Comparison of ENCODE assay signal across 26 cellular contexts in the genomic region with DNA sequence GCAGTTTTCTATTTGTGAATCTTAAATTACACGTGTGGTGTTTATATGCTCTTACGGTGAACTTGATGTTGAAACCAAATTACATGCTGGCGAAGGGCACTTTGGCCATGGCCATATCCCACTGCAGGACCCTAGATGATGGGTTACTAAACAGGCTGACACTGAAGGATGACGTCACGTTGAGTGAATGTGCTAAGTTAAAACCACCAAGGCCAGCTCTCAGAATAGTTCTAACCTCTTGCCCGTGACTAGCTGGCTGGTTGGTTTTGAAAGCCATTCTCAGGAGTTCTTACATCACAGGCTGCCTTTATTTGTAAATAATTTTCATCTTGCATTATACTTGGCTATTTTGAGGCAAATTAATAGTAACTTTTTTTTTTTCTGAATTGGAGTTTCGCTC. TPM values are rescaled to one million over a fixed set of nuclear protein-coding genes. Genes with fewer than 3 reads are reported as not detected.
DNase-seq lines count a peak whose midpoint lies in the region; ATAC-seq lines count a peak whose summit lies in the region.
"Had no signal": no experiment of that assay in that cellular context is flagged by ENCODE, and none has a peak within 500 bp of the region (broad histone marks: within the 10 kb centered on the region; RNA-seq: fewer than 3 reads in every experiment).

No MANE protein-coding gene starts in this region.

- H3K9me3 Mint-ChIP-seq in activated T-cell treated with anti-CD3 and anti-CD28 coated beads, Interleukin-2, amount 50 U/mL, for 72 hours: no peaks in the 10 kb centered on the region
- H3K9me3 Mint-ChIP-seq: naive B cell; T-helper 2 cell treated with Interferon-gamma antibody and Interleukin-4, amounts not matched to agents 5 μg/mL and 100 μg/mL, for 36 hours; type B pancreatic cell had no signal

- no peaks in the 10 kb centered on the region for H3K27me3 Mint-ChIP-seq in activated T-cell treated with anti-CD3 and anti-CD28 coated beads, Interleukin-2, amount 50 U/mL, for 72 hours (ENCODE audit: low read depth)
- H3K27me3 Mint-ChIP-seq: type B pancreatic cell had no signal

- ATAC-seq in activated T-cell treated with anti-CD3 and anti-CD28 coated beads, Interleukin-2, amount 50 U/mL, for 72 hours (replicated peaks in 1 of 2): no peak
- ATAC-seq: body of pancreas, gastroesophageal sphincter, HCT116 had no signal

- no peak for DNase-seq in activated T-cell treated with anti-CD3 and anti-CD28 coated beads, Interleukin-2, amount 50 U/mL, for 72 hours
- no peak for DNase-seq in activated T-cell treated with anti-CD3 and anti-CD28 coated beads, Interleukin-2, amount 50 U/mL, for 48 hours
- DNase-seq in MV-4-11 (lab: John Stamatoyannopoulos, UW): peak; percentile 54
- DNase-seq in iris pigment epithelial cell (ENCODE audit: low read depth): peak; percentile 37
- DNase-seq in NCI-H187 treated with DMSO at 0.1 percent for 48 hours (lab: John Stamatoyannopoulos, UW): no peak
- DNase-seq in NCI-H345 treated with DMSO at 0.1 percent for 48 hours (lab: John Stamatoyannopoulos, UW; ENCODE audit: unreplicated experiment): no peak
- DNase-seq in RPMI8226: no peak
- DNase-seq: activated CD4-positive, alpha-beta T cell treated with anti-CD3 and anti-CD28 coated beads, Interleukin-2, amount 50 U/mL, for 1 hour; activated gamma-delta T cell treated with Interleukin-2 at 50 U/mL for 16 hours; body of pancreas; Calu3; cerebellar nuclear complex; hippocampal formation; KG1; naive B cell; NCI-H146; NCI-H510A; occipital lobe; PC-9; Right ventricle myocardium superior; stimulated activated CD8-positive, alpha-beta memory T cell treated with anti-CD3 and anti-CD28 coated beads, Interleukin-4, amount 100 ng/mL, for 48 hours; substantia nigra had no signal

- peak overlapping the region; percentile 4 for H3K27ac Mint-ChIP-seq in activated T-cell treated with anti-CD3 and anti-CD28 coated beads, Interleukin-2, amount 50 U/mL, for 72 hours
- H3K27ac Mint-ChIP-seq: T-helper 2 cell treated with Interferon-gamma antibody and Interleukin-4, amounts not matched to agents 5 μg/mL and 100 μg/mL, for 36 hours; type B pancreatic cell had no signal

- peaks cover 20% of the 10 kb centered on the region for H3K4me1 Mint-ChIP-seq in activated T-cell treated with anti-CD3 and anti-CD28 coated beads, Interleukin-2, amount 50 U/mL, for 72 hours (ENCODE audit: low read depth)

- no peak overlapping the region for H3K4me3 Mint-ChIP-seq in activated T-cell treated with anti-CD3 and anti-CD28 coated beads, Interleukin-2, amount 50 U/mL, for 72 hours
- H3K4me3 Mint-ChIP-seq: T-helper 2 cell treated with Interferon-gamma antibody and Interleukin-4, amounts not matched to agents 5 μg/mL and 100 μg/mL, for 36 hours; type B pancreatic cell had no signal

- H3K36me3 Mint-ChIP-seq in activated T-cell treated with anti-CD3 and anti-CD28 coated beads, Interleukin-2, amount 50 U/mL, for 72 hours (ENCODE audit: insufficient read depth in 2 of 2): peaks cover 5 to 9% of the 10 kb centered on the region in 2 donors
- H3K36me3 Mint-ChIP-seq: naive B cell had no signal

RNA-seq across cellular contexts. Expression of gene PHEX, which starts 41.3 kb away (rescaled TPM):
- 1 to 10 TPM; 1.4 to 1.9 TPM for total RNA-seq in activated T-cell treated with anti-CD3 and anti-CD28 coated beads, Interleukin-2, amount 50 U/mL, for 72 hours
- total RNA-seq: body of pancreas had no signal

RNA-seq across cellular contexts. Expression of gene SMS, which starts 50.3 kb away (rescaled TPM):
- total RNA-seq in activated T-cell treated with anti-CD3 and anti-CD28 coated beads, Interleukin-2, amount 50 U/mL, for 72 hours: 10 to 100 TPM; 57.7 to 70.3 TPM

Comparison
In these comparisons a context has a peak if more than half of its experiments do, and no peak if none do; other contexts are left out.
1. DNase-seq: peak in MV-4-11 (single experiment) and iris pigment epithelial cell (single experiment); none in activated T-cell treated with anti-CD3 and anti-CD28 coated beads, Interleukin-2, amount 50 U/mL, for 72 hours (0 of 2), activated T-cell treated with anti-CD3 and anti-CD28 coated beads, Interleukin-2, amount 50 U/mL, for 48 hours (0 of 2), NCI-H187 treated with DMSO at 0.1 percent for 48 hours (single experiment), NCI-H345 treated with DMSO at 0.1 percent for 48 hours (single experiment) and RPMI8226 (single experiment).